30 cellular contexts compared by ENCODE assay signal in the genomic region with DNA sequence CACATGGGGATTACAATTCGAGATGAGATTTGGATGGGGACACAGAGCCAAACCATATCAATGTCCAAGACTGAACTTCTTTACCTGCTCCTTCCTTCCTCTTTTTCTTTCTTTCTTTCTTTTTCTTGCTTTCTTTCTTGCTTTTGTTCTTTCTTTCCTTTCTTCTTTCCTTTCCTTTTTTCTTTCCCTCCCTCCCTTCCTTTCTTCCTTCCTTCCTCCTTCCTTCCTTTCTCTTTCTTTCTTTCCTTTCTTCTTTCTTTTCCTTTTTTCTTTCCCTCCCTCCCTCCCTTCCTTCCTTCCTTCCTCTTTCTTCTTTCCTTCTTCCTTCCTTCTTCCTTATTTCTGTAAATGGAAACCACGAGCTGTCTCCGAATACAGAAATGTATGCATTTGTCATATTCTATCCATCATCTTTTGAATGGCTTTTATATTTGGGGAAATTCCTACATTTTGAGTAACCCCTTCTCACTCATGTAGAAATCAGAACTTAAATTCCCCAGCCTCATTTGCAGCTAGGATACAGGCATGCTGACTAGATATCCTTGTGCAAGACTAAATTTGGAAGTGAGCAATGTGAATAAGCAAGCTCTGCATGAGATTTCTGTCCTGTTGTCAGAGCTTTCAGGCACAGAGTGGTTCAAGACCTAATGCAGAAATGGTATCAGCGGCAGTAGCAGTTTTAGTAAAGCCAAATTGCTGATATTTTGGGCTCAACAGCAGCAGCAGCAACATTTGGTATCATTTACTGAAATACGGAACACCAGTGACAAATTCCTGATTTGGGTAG. TPM values are rescaled to one million over a fixed set of nuclear protein-coding genes. Genes with fewer than 3 reads are reported as not detected.
"Had no signal": no experiment of that assay in that cellular context is flagged by ENCODE, and none has a peak within 500 bp of the region (broad histone marks: within the 10 kb centered on the region; RNA-seq: fewer than 3 reads in every experiment).

No MANE protein-coding gene starts in this region.

- H3K9me3 Mint-ChIP-seq: activated CD4-positive, alpha-beta memory T cell treated with anti-CD3 and anti-CD28 coated beads for 36 hours had no signal

- H3K4me1 Mint-ChIP-seq: activated naive CD8-positive, alpha-beta T cell treated with anti-CD3 and anti-CD28 coated beads for 36 hours had no signal

- H3K27ac Mint-ChIP-seq: activated CD4-positive, alpha-beta memory T cell treated with anti-CD3 and anti-CD28 coated beads for 36 hours; activated naive CD8-positive, alpha-beta T cell treated with anti-CD3 and anti-CD28 coated beads for 36 hours; dendritic cell treated with granulocyte-macrophage colony-stimulating factor and Interleukin-4, amounts not matched to agents 40 ng/mL and 50 ng/mL, for 4 days had no signal

- H3K27me3 ChIP-seq: cardiac muscle cell, heart right ventricle, sigmoid colon, upper lobe of left lung had no signal

- H3K4me3 Mint-ChIP-seq: activated CD4-positive, alpha-beta memory T cell treated with anti-CD3 and anti-CD28 coated beads for 36 hours; activated naive CD8-positive, alpha-beta T cell treated with anti-CD3 and anti-CD28 coated beads for 36 hours; dendritic cell treated with granulocyte-macrophage colony-stimulating factor and Interleukin-4, amounts not matched to agents 40 ng/mL and 50 ng/mL, for 4 days had no signal

- H3K27ac ChIP-seq: cardiac muscle cell, heart right ventricle, lower lobe of right lung, sigmoid colon, upper lobe of left lung had no signal

- DNase-seq: activated CD4-positive, alpha-beta memory T cell treated with anti-CD3 and anti-CD28 coated beads for 36 hours; activated CD4-positive, alpha-beta T cell treated with anti-CD3 and anti-CD28 coated beads for 48 hours; activated CD4-positive, CD25-positive, alpha-beta regulatory T cell; activated naive CD4-positive, alpha-beta T cell treated with Interleukin-2 at 50 U/mL for 16 hours; activated naive CD8-positive, alpha-beta T cell treated with anti-CD3 and anti-CD28 coated beads for 36 hours; activated T-cell treated with anti-CD3 and anti-CD28 coated beads, Interleukin-2, amount 50 U/mL, for 48 hours; amygdala; effector CD4-positive, alpha-beta T cell; erythroblast; heart right ventricle; islet precursor cell; left cardiac atrium; lower lobe of right lung; mesendoderm; mucosa of descending colon; occipital lobe; posterior cingulate gyrus; sigmoid colon; stimulated activated CD4-positive, alpha-beta T cell treated with anti-CD3 and anti-CD28 coated beads, Interleukin-4, amount 100 ng/mL, for 1 hour; stimulated activated naive CD4-positive, alpha-beta T cell; T-helper 1 cell; T1000; upper lobe of left lung had no signal

- H3K36me3 Mint-ChIP-seq: activated CD4-positive, alpha-beta memory T cell treated with anti-CD3 and anti-CD28 coated beads for 36 hours; activated naive CD8-positive, alpha-beta T cell treated with anti-CD3 and anti-CD28 coated beads for 36 hours had no signal

- H3K4me1 ChIP-seq: lower lobe of right lung, sigmoid colon, upper lobe of left lung had no signal

- H3K4me3 ChIP-seq: cardiac muscle cell, heart right ventricle, lower lobe of right lung, mucosa of descending colon, sigmoid colon, thoracic aorta, upper lobe of left lung had no signal

- H3K9me3 ChIP-seq: heart right ventricle, lower lobe of right lung, mucosa of descending colon, sigmoid colon, thoracic aorta, upper lobe of left lung had no signal

- H3K36me3 ChIP-seq: cardiac muscle cell, heart right ventricle, lower lobe of right lung, sigmoid colon, thoracic aorta, upper lobe of left lung had no signal

RNA-seq across cellular contexts. Expression of a gene that starts 11.5 kb away (rescaled TPM):
- total RNA-seq: activated CD4-positive, alpha-beta memory T cell treated with anti-CD3 and anti-CD28 coated beads for 36 hours; activated naive CD8-positive, alpha-beta T cell treated with anti-CD3 and anti-CD28 coated beads for 36 hours; cardiac muscle cell; cerebellum; fibroblast of villous mesenchyme; heart right ventricle; left cardiac atrium; lower lobe of right lung; mucosa of descending colon; occipital lobe; renal cortical epithelial cell; sigmoid colon; thoracic aorta; upper lobe of left lung had no signal
- polyA plus RNA-seq: cardiac muscle cell, heart right ventricle, neural cell, sigmoid colon had no signal
